ENCODE assay signal across 30 cellular contexts in genomic region chr16:88695753-88696152, GRCh38. TPM values are rescaled to one million over a fixed set of nuclear protein-coding genes. Genes with fewer than 3 reads are reported as not detected.
DNase-seq lines count a peak whose midpoint lies in the region; ATAC-seq and TF ChIP-seq lines count a peak whose summit lies in the region.
"Had no signal": no experiment of that assay in that cellular context is flagged by ENCODE, and none has a peak within 500 bp of the region (broad histone marks: within the 10 kb centered on the region; RNA-seq: fewer than 3 reads in every experiment).

No MANE protein-coding gene starts in this region.

- no peak overlapping the region for H3K4me3 Mint-ChIP-seq in T-helper 2 cell treated with Interferon-gamma antibody and Interleukin-4, amounts not matched to agents 5 μg/mL and 100 μg/mL, for 36 hours
- H3K4me3 Mint-ChIP-seq in T-cell, result no peak overlapping the region
- H3K4me3 Mint-ChIP-seq: CD4-positive, alpha-beta memory T cell; HFFc6 had no signal

- H3K27ac Mint-ChIP-seq in T-helper 2 cell treated with Interferon-gamma antibody and Interleukin-4, amounts not matched to agents 5 μg/mL and 100 μg/mL, for 36 hours, result peak overlapping the region; percentile 45
- H3K27ac Mint-ChIP-seq in T-cell, result peak overlapping the region; percentile 34 to 39
- H3K27ac Mint-ChIP-seq: HFFc6 had no signal

- TF ChIP-seq POLR2A in gastrocnemius medialis (IDR thresholded peaks at IDR 0.05), result no peak

- H3K4me1 Mint-ChIP-seq in T-helper 2 cell treated with Interferon-gamma antibody and Interleukin-4, amounts not matched to agents 5 μg/mL and 100 μg/mL, for 36 hours (ENCODE audit: low read depth), result peaks cover 33% of the 10 kb centered on the region
- H3K4me1 Mint-ChIP-seq in T-cell, result peaks cover 53 to 63% (median 62%) of the 10 kb centered on the region in 3 donors

- ATAC-seq in T-cell (replicated peaks in 1 of 4) (no peak), gastrocnemius medialis (peak; percentile 80), GM19452 (IDR thresholded peaks at IDR 0.05; ENCODE audit: unreplicated experiment) (no peak), GM18870 (IDR thresholded peaks at IDR 0.05; ENCODE audit: unreplicated experiment) (no peak)
- ATAC-seq: PC-3 had no signal

- H3K27me3 Mint-ChIP-seq in T-helper 2 cell treated with Interferon-gamma antibody and Interleukin-4, amounts not matched to agents 5 μg/mL and 100 μg/mL, for 36 hours (ENCODE audit: low read depth), result no peaks in the 10 kb centered on the region
- peaks cover 0 to 2% of the 10 kb centered on the region in 2 donors for H3K27me3 Mint-ChIP-seq in T-cell
- H3K27me3 Mint-ChIP-seq: CD4-positive, alpha-beta memory T cell had no signal

- no peak for DNase-seq in T-helper 2 cell treated with Interferon-gamma antibody and Interleukin-4, amounts not matched to agents 5 μg/mL and 100 μg/mL, for 36 hours (ENCODE audit: low spot score)
- no peak for DNase-seq in T-helper 2 cell
- DNase-seq in T-cell, result no peak
- peak; percentile 63 for DNase-seq in myocyte (ENCODE audit: low read depth)
- peak; percentile 46 to 71 for DNase-seq in gastrocnemius medialis
- DNase-seq in MG63, result no peak
- DNase-seq: ACHN; BE2C; CD4-positive, alpha-beta memory T cell; COR-L47; DMS53; GOT3; HFFc6; KBM-7; NCI-H1105 treated with DMSO at 0.1 percent for 48 hours; NCI-H146; NCI-H1930; NCI-H2107; NCI-H446; NCI-H524 treated with DMSO at 0.1 percent for 48 hours; NCI-H82; NK-92 treated with Interleukin-12 subunit alpha and Interleukin-12 subunit beta, amount 100 ng/mL, for 24 hours; PC-3; SJCRH30 had no signal

- peaks cover 22% of the 10 kb centered on the region for H3K36me3 Mint-ChIP-seq in T-helper 2 cell treated with Interferon-gamma antibody and Interleukin-4, amounts not matched to agents 5 μg/mL and 100 μg/mL, for 36 hours (ENCODE audit: low read depth)
- H3K36me3 Mint-ChIP-seq in T-cell, result peaks cover 15% of the 10 kb centered on the region

- H3K9me3 ChIP-seq in gastrocnemius medialis (no peaks in the 10 kb centered on the region), MG63 (no peaks in the 10 kb centered on the region)
- H3K9me3 ChIP-seq: BE2C, HAP-1, SJCRH30 had no signal

- TF ChIP-seq CTCF in gastrocnemius medialis (IDR thresholded peaks at IDR 0.05 in 4 of 5, conservative IDR thresholded peaks at IDR 0.05 in 1 of 5), result no peak

- POLR2A ChIA-PET in T-cell (lab: Charles Lee), result no interaction called here

- H3K36me3 ChIP-seq in gastrocnemius medialis (peaks cover 0 to 32% of the 10 kb centered on the region in 2 donors), MG63 (no peaks in the 10 kb centered on the region)
- H3K36me3 ChIP-seq: SJCRH30 had no signal

- in situ Hi-C loops in gastrocnemius medialis (cut with MboI; ENCODE audit: low sequenced_read_pairs in 4 of 4), result no loop called here

- H3K4me1 ChIP-seq in gastrocnemius medialis, result peaks cover 7 to 12% of the 10 kb centered on the region in 2 donors
- H3K4me1 ChIP-seq: BE2C, HAP-1, SJCRH30 had no signal

- H3K27me3 ChIP-seq in gastrocnemius medialis, result no peaks in the 10 kb centered on the region
- no peaks in the 10 kb centered on the region for H3K27me3 ChIP-seq in MG63
- H3K27me3 ChIP-seq: BE2C, SJCRH30 had no signal

- H3K27ac ChIP-seq in gastrocnemius medialis, result peak overlapping the region; percentile 56 to 75 (median 67)
- H3K27ac ChIP-seq: 22Rv1, SJCRH30 had no signal

- H3K4me3 ChIP-seq in gastrocnemius medialis, result no peak overlapping the region
- no peak overlapping the region for H3K4me3 ChIP-seq in MG63
- H3K4me3 ChIP-seq: HAP-1, SJCRH30 had no signal

- H3K9me3 Mint-ChIP-seq in T-helper 2 cell treated with Interferon-gamma antibody and Interleukin-4, amounts not matched to agents 5 μg/mL and 100 μg/mL, for 36 hours, result no peaks in the 10 kb centered on the region
- H3K9me3 Mint-ChIP-seq in T-cell, result no peaks in the 10 kb centered on the region
- H3K9me3 Mint-ChIP-seq: HFFc6 had no signal

- CTCF ChIA-PET in T-cell (lab: Charles Lee), result interaction anchor here in 1 of 2 donors (0.6 kb wide), 1 partner anchor 10 kb away, joined by 6 read pairs; no protein-coding TSS in a partner anchor

- intact Hi-C loops in gastrocnemius medialis (cut with DNase I; ENCODE audit: low total_unique reads), result no loop called here

RNA-seq across cellular contexts. Expression of gene SNAI3, which starts 9.4 kb away (rescaled TPM):
- total RNA-seq in T-cell (10 to 100 TPM in 3 of 5 donors, 1 to 10 TPM in 2; 5.2 to 20.4 (median 17.2) TPM), myocyte (0.10 and 7.3 TPM in 2 replicates), gastrocnemius medialis (1 to 10 TPM; 1.2 to 2.2 (median 1.6) TPM)
- 1.8 TPM for polyA plus RNA-seq in myocyte (2012)
- total RNA-seq in MG63 (2014; rRNA removed; shearing (Covaris generic); ENCODE audit: low replicate concordance), result not detected in 2 replicates
- total RNA-seq: Daoy, HFFc6, MCF 10A had no signal

RNA-seq across cellular contexts. Expression of gene RNF166, which starts 10.5 kb away (rescaled TPM):
- 100 to 1,000 TPM; 246 to 369 (median 264) TPM for total RNA-seq in T-cell
- 18.7 and 26.1 TPM in 2 replicates for total RNA-seq in myocyte
- polyA plus RNA-seq in myocyte (2012), result 11.4 TPM
- 10 to 100 TPM; 22.9 to 32.5 (median 26.1) TPM for total RNA-seq in gastrocnemius medialis
- total RNA-seq in MG63 (2014; rRNA removed; shearing (Covaris generic); ENCODE audit: low replicate concordance), result 16.5 and 20.2 TPM in 2 replicates

RNA-seq across cellular contexts. Expression of gene CTU2, which starts 10.6 kb away (rescaled TPM):
- total RNA-seq in T-cell, result 10 to 100 TPM; 30.1 to 39.5 (median 38.6) TPM
- 12.6 and 20.6 TPM in 2 replicates for total RNA-seq in myocyte
- 19.6 TPM for polyA plus RNA-seq in myocyte (2012)
- 10 to 100 TPM; 11.1 to 17.7 (median 14.1) TPM for total RNA-seq in gastrocnemius medialis
- 13.6 and 16.8 TPM in 2 replicates for total RNA-seq in MG63 (2014; rRNA removed; shearing (Covaris generic); ENCODE audit: low replicate concordance)

RNA-seq across cellular contexts. Expression of gene MVD, which starts 32.9 kb away (rescaled TPM):
- total RNA-seq in T-cell (10 to 100 TPM; 52.3 to 81.4 (median 63.4) TPM), myocyte (55.8 and 177 TPM in 2 replicates), gastrocnemius medialis (10 to 100 TPM in 3 of 4 donors, 1 to 10 TPM in 1; 9.0 to 16.3 (median 13.4) TPM)
- 90.9 TPM for polyA plus RNA-seq in myocyte (2012)
- total RNA-seq in MG63 (2014; rRNA removed; shearing (Covaris generic); ENCODE audit: low replicate concordance), result 16.8 and 25.7 TPM in 2 replicates

RNA-seq across cellular contexts. Expression of gene CYBA, which starts 44.9 kb away (rescaled TPM):
- total RNA-seq in T-cell (100 to 1,000 TPM; 271 to 456 (median 403) TPM), myocyte (0.26 and 1.0 TPM in 2 replicates), gastrocnemius medialis (10 to 100 TPM in 3 of 4 donors, 1 to 10 TPM in 1; 5.1 to 33.2 (median 28.7) TPM)
- polyA plus RNA-seq in myocyte (2012), result 0.72 TPM
- 10.7 and 21.2 TPM in 2 replicates for total RNA-seq in MG63 (2014; rRNA removed; shearing (Covaris generic); ENCODE audit: low replicate concordance)
- total RNA-seq: PC-3 had no signal

Comparison
In these comparisons a context has a peak if more than half of its experiments do, and no peak if none do; other contexts are left out.
1. DNase-seq: peak in myocyte (single experiment) and gastrocnemius medialis (2 of 2); none in T-helper 2 cell treated with Interferon-gamma antibody and Interleukin-4, amounts not matched to agents 5 μg/mL and 100 μg/mL, for 36 hours (single experiment), T-helper 2 cell (0 of 5), T-cell (0 of 34) and MG63 (single experiment).
2. ATAC-seq: peak in gastrocnemius medialis (2 of 2); none in T-cell (0 of 4), GM19452 (single experiment) and GM18870 (single experiment).